Comparison of ENCODE assay signal across 9 cellular contexts in the genomic region with DNA sequence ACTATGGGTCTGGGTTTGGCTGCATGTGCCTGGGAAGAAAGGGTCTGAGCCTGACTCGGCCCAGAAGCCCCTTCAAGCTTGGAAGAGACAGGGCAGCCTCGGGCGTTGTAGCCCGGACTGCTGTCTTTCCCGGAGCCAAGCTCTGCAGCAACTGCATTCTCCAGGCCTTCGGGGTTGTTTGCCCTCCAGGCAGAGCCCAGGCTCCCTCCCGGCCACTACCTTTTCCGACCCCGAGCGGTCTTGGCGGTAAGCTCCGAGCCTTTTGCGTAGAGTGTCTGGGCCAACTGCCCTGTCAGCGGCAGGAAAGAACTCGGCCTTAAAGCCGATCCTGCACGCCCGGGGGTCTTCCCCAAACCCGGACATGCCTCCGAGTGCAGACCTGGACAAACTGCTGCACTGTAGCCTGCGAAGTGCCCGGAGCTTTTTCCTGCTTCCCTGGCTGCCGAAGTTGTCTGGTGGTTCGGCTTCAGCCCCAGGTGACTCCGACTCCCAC. TPM values are rescaled to one million over a fixed set of nuclear protein-coding genes. Genes with fewer than 3 reads are reported as not detected.
DNase-seq lines count a peak whose midpoint lies in the region; ATAC-seq and TF ChIP-seq lines count a peak whose summit lies in the region.
"Had no signal": no experiment of that assay in that cellular context is flagged by ENCODE, and none has a peak within 500 bp of the region (broad histone marks: within the 10 kb centered on the region; RNA-seq: fewer than 3 reads in every experiment).

No MANE protein-coding gene starts in this region.

- intact Hi-C loops in activated B cell treated with CpG ODN at 0.5 μM for 24 hours (cut with micrococcal nuclease) = loop anchor here (1.0 to 5.0 kb wide), 2 partner anchors 10 to 311 kb away; a partner anchor contains a TSS

- CTCF ChIA-PET in activated B cell treated with CpG ODN at 0.5 μM for 24 hours (lab: Charles Lee) = no interaction called here

- H3K36me3 Mint-ChIP-seq in stimulated activated naive CD8-positive, alpha-beta T cell treated with anti-CD3 and anti-CD28 coated beads, Interleukin-15, Interleukin-2, amounts not matched to agents 100 ng/mL and 50 ng/mL, for 24 hours (ENCODE audit: low read depth) = no peaks in the 10 kb centered on the region
- H3K36me3 Mint-ChIP-seq in activated B cell treated with CpG ODN at 0.5 μM for 24 hours (ENCODE audit: low read depth) (no peaks in the 10 kb centered on the region), immature natural killer cell (no peaks in the 10 kb centered on the region), type B pancreatic cell (no peaks in the 10 kb centered on the region)

- peaks cover 75% of the 10 kb centered on the region for H3K27me3 Mint-ChIP-seq in stimulated activated naive CD8-positive, alpha-beta T cell treated with anti-CD3 and anti-CD28 coated beads, Interleukin-15, Interleukin-2, amounts not matched to agents 100 ng/mL and 50 ng/mL, for 24 hours
- peaks cover 68% of the 10 kb centered on the region for H3K27me3 Mint-ChIP-seq in activated B cell treated with CpG ODN at 0.5 μM for 24 hours
- H3K27me3 Mint-ChIP-seq in immature natural killer cell (ENCODE audit: low read depth in 3 of 3) = peaks cover 55 to 80% (median 60%) of the 10 kb centered on the region in 3 donors
- H3K27me3 Mint-ChIP-seq in type B pancreatic cell = peaks cover 86% of the 10 kb centered on the region

- DNase-seq in stimulated activated naive CD8-positive, alpha-beta T cell treated with anti-CD3 and anti-CD28 coated beads, Interleukin-15, Interleukin-2, amounts not matched to agents 100 U/mL and 50 U/mL, for 24 hours = no peak
- DNase-seq in activated B cell treated with CpG ODN at 0.5 μM for 24 hours (no peak), immature natural killer cell (no peak), type B pancreatic cell (ENCODE audit: extremely low spot score, unreplicated experiment) (no peak), NCI-H1694 treated with DMSO at 0.1 percent for 48 hours (lab: John Stamatoyannopoulos, UW) (no peak)
- no peak for DNase-seq in stimulated activated CD4-positive, alpha-beta T cell treated with anti-CD3 and anti-CD28 coated beads, Interleukin-12 subunit alpha, Interleukin-12 subunit beta, amount 100 ng/mL, for 4 hours

- TF ChIP-seq CTCF in activated B cell treated with CpG ODN at 0.5 μM for 24 hours (IDR thresholded peaks at IDR 0.05) = no peak
- no peak for TF ChIP-seq CTCF in type B pancreatic cell (conservative IDR thresholded peaks at IDR 0.05)

- POLR2A ChIA-PET in activated B cell treated with CpG ODN at 0.5 μM for 24 hours (lab: Charles Lee) = interaction anchor here (1.4 to 2.8 kb wide), 2 partner anchors 10 kb away, joined by 3 to 11 read pairs; a partner anchor contains a TSS

- no peaks in the 10 kb centered on the region for H3K9me3 Mint-ChIP-seq in stimulated activated naive CD8-positive, alpha-beta T cell treated with anti-CD3 and anti-CD28 coated beads, Interleukin-15, Interleukin-2, amounts not matched to agents 100 ng/mL and 50 ng/mL, for 24 hours
- peaks cover 2% of the 10 kb centered on the region for H3K9me3 Mint-ChIP-seq in activated B cell treated with CpG ODN at 0.5 μM for 24 hours
- H3K9me3 Mint-ChIP-seq in immature natural killer cell = peaks cover 0 to 3% (median 0%) of the 10 kb centered on the region in 6 donors
- no peaks in the 10 kb centered on the region for H3K9me3 Mint-ChIP-seq in type B pancreatic cell

- peak overlapping the region; percentile 33 for H3K4me3 Mint-ChIP-seq in stimulated activated naive CD8-positive, alpha-beta T cell treated with anti-CD3 and anti-CD28 coated beads, Interleukin-15, Interleukin-2, amounts not matched to agents 100 ng/mL and 50 ng/mL, for 24 hours
- peak overlapping the region; percentile 64 for H3K4me3 Mint-ChIP-seq in activated B cell treated with CpG ODN at 0.5 μM for 24 hours
- peak overlapping the region; percentile 5 to 75 (median 27) for H3K4me3 Mint-ChIP-seq in immature natural killer cell
- H3K4me3 Mint-ChIP-seq in type B pancreatic cell = peak overlapping the region; percentile 84

- H3K27ac Mint-ChIP-seq in stimulated activated naive CD8-positive, alpha-beta T cell treated with anti-CD3 and anti-CD28 coated beads, Interleukin-15, Interleukin-2, amounts not matched to agents 100 ng/mL and 50 ng/mL, for 24 hours = no peak overlapping the region
- H3K27ac Mint-ChIP-seq in activated B cell treated with CpG ODN at 0.5 μM for 24 hours (peak overlapping the region; percentile 31), immature natural killer cell (peak overlapping the region in 2 of 6 donors; percentile 15 to 71), type B pancreatic cell (no peak overlapping the region)

- ATAC-seq in stimulated activated naive CD8-positive, alpha-beta T cell treated with anti-CD3 and anti-CD28 coated beads, Interleukin-15, Interleukin-2, amounts not matched to agents 100 U/mL and 50 U/mL, for 24 hours = no peak
- no peak for ATAC-seq in activated B cell treated with CpG ODN at 0.5 μM for 24 hours (ENCODE audit: low read depth)
- ATAC-seq in HG03342 (IDR thresholded peaks at IDR 0.05; ENCODE audit: unreplicated experiment) = no peak

- H3K4me1 Mint-ChIP-seq in stimulated activated naive CD8-positive, alpha-beta T cell treated with anti-CD3 and anti-CD28 coated beads, Interleukin-15, Interleukin-2, amounts not matched to agents 100 ng/mL and 50 ng/mL, for 24 hours (ENCODE audit: low read depth) = peaks cover 67% of the 10 kb centered on the region
- peaks cover 54% of the 10 kb centered on the region for H3K4me1 Mint-ChIP-seq in activated B cell treated with CpG ODN at 0.5 μM for 24 hours
- H3K4me1 Mint-ChIP-seq in immature natural killer cell = peaks cover 50 to 57% of the 10 kb centered on the region in 2 donors
- H3K4me1 Mint-ChIP-seq in type B pancreatic cell (ENCODE audit: unreplicated experiment) = peaks cover 23% of the 10 kb centered on the region

RNA-seq across cellular contexts. Expression of a gene that starts 1.3 kb away (rescaled TPM):
- total RNA-seq in activated B cell treated with CpG ODN at 0.5 μM for 24 hours = not detected in 2 replicates
- not detected for polyA plus RNA-seq in immature natural killer cell
- 1.7 and 2.7 TPM in 2 replicates for total RNA-seq in type B pancreatic cell (ENCODE audit: low replicate concordance)
- total RNA-seq: breast epithelium had no signal

RNA-seq across cellular contexts. Expression of a gene that starts 10.1 kb away (rescaled TPM):
- 73.2 and 86.1 TPM in 2 replicates for total RNA-seq in activated B cell treated with CpG ODN at 0.5 μM for 24 hours
- 100 to 1,000 TPM in 1 of 3 donors, 10 to 100 TPM in 2; 54.2 to 109 (median 61.0) TPM for polyA plus RNA-seq in immature natural killer cell
- total RNA-seq in type B pancreatic cell (ENCODE audit: low replicate concordance) = 47.8 and 48.0 TPM in 2 replicates

Comparison
In these comparisons a context has a peak if more than half of its experiments do, and no peak if none do; other contexts are left out.
1. H3K4me3 Mint-ChIP-seq: peak in every context shown above with its lines; median percentile 84 in type B pancreatic cell; 64 in activated B cell treated with CpG ODN at 0.5 μM for 24 hours; 33 in stimulated activated naive CD8-positive, alpha-beta T cell treated with anti-CD3 and anti-CD28 coated beads, Interleukin-15, Interleukin-2, amounts not matched to agents 100 ng/mL and 50 ng/mL, for 24 hours; 27 in immature natural killer cell.